In genomic region chr6:2988426-2989331, GRCh38 we compare ENCODE assay signal across 8 cellular contexts. TPM values are rescaled to one million over a fixed set of nuclear protein-coding genes. Genes with fewer than 3 reads are reported as not detected.
A peak's percentile ranks its signal among the peaks of the same experiment; 100 is the strongest.
DNase-seq lines count a peak whose midpoint lies in the region; ATAC-seq and TF ChIP-seq lines count a peak whose summit lies in the region.

No MANE protein-coding gene starts in this region.

- peak; percentile 47 for TF ChIP-seq POLR2A in prostate gland (IDR thresholded peaks at IDR 0.05)
- TF ChIP-seq POLR2A in uterus (IDR thresholded peaks at IDR 0.05): peak; percentile 48 to 62

- WGBS in prostate gland: under 1% methylated on average over 38 of the region's 64 CpGs

- H3K9me3 ChIP-seq in prostate gland (no peaks in the 10 kb centered on the region), uterus (no peaks in the 10 kb centered on the region)

- H3K4me3 ChIP-seq in GM12865 (ENCODE audit: low read depth, low read length): peak overlapping the region; percentile 84
- peak overlapping the region; percentile 66 to 88 for H3K4me3 ChIP-seq in prostate gland
- peak overlapping the region; percentile 51 to 69 for H3K4me3 ChIP-seq in uterus

- H3K27me3 ChIP-seq in prostate gland (replicated peaks; ENCODE audit: insufficient read depth): no peaks in the 10 kb centered on the region
- no peaks in the 10 kb centered on the region for H3K27me3 ChIP-seq in uterus

- no peaks in the 10 kb centered on the region for H3K4me1 ChIP-seq in prostate gland (replicated peaks)
- H3K4me1 ChIP-seq in uterus: peaks cover 4 to 6% of the 10 kb centered on the region in 2 donors

- DNase-seq in GM12865 (ENCODE audit: low read depth) (peak; percentile 81), NCI-H128 (lab: John Stamatoyannopoulos, UW; ENCODE audit: unreplicated experiment) (peak; percentile 68), SW480 (ENCODE audit: low spot score) (peak; percentile 93), amygdala (lab: John Stamatoyannopoulos, UW) (peak; percentile 70 to 97 (median 86)), left ventricle myocardium superior (peak; percentile 93), prostate gland (ENCODE audit: low spot score) (peak; percentile 85), uterus (peak; percentile 86 to 89)

- no peaks in the 10 kb centered on the region for H3K36me3 ChIP-seq in prostate gland
- no peaks in the 10 kb centered on the region for H3K36me3 ChIP-seq in uterus

- intact Hi-C loops in left ventricle myocardium superior (cut with micrococcal nuclease): no loop called here
- intact Hi-C loops in prostate gland (cut with DNase I): loop anchor here (1.0 to 5.0 kb wide), 2 partner anchors 36 to 141 kb away; no protein-coding TSS in a partner anchor
- intact Hi-C loops in uterus (cut with DNase I; ENCODE audit: low total_unique reads): no loop called here

- peak; percentile 65 for ATAC-seq in HG02678 (IDR thresholded peaks at IDR 0.05; ENCODE audit: unreplicated experiment)
- ATAC-seq in left ventricle myocardium superior: peak; percentile 88

- H3K27ac ChIP-seq in prostate gland: peak overlapping the region; percentile 91 to 97
- peak overlapping the region; percentile 92 to 99 for H3K27ac ChIP-seq in uterus

- peak; percentile 83 for TF ChIP-seq CTCF in GM12865 (IDR thresholded peaks at IDR 0.05; ENCODE audit: insufficient read depth, low read depth, low read length, missing control alignments)
- peak; percentile 85 to 95 (median 90) for TF ChIP-seq CTCF in prostate gland (IDR thresholded peaks at IDR 0.05)
- TF ChIP-seq CTCF in uterus (IDR thresholded peaks at IDR 0.05): peak; percentile 78 to 96 (median 92)

RNA-seq across cellular contexts. Expression of gene NQO2, which starts 11.0 kb away (rescaled TPM):
- total RNA-seq in left ventricle myocardium superior: 59.6 TPM
- total RNA-seq in prostate gland: 10 to 100 TPM; 27.9 to 34.3 TPM
- 10 to 100 TPM in 3 of 4 donors, 1 to 10 TPM in 1; 7.8 to 50.3 (median 21.6) TPM for total RNA-seq in uterus

RNA-seq across cellular contexts. Expression of gene SERPINB6, which starts 17.3 kb away (rescaled TPM):
- total RNA-seq in left ventricle myocardium superior: 277 TPM
- 100 to 1,000 TPM; 155 to 202 TPM for total RNA-seq in prostate gland
- total RNA-seq in uterus: 100 to 1,000 TPM in 3 of 4 donors, 10 to 100 TPM in 1; 84.9 to 266 (median 203) TPM

Comparison
In these comparisons a context has a peak if more than half of its experiments do, and no peak if none do; other contexts are left out.
1. Peak in every context shown above with its lines: DNase-seq, ATAC-seq, H3K4me3 ChIP-seq and H3K27ac ChIP-seq.